In the genomic region with DNA sequence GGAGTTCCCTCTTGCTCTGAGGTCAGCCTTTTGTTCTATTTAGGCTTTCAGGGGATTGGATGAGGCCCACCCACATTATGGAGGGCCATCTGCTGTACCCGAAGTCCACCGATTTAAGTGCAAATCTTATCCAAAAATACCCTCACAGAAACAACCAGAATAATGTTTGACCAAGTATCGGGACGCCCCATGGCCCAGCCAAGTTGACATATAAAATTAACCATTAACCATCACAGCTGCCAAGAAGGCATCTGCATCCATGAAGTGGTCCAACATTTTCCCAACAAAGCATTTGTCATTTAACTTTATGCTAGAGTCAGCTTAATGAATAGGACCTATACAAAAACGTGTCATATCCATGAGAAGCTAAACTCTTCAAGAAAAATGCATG, we compare ENCODE assay signal across 1 cellular context.
TF ChIP-seq lines count a peak whose summit lies in the region.

No MANE protein-coding gene starts in this region.

TF ChIP-seq in IMR-90, 13 proteins besides CTCF, POLR2A, EP300 and RAD21 (continued from another document):
- TF ChIP-seq RFX5 (IDR thresholded peaks at IDR 0.05; ENCODE audit: low read depth, low read length) (no peak), MXI1 (IDR thresholded peaks at IDR 0.05; ENCODE audit: borderline replicate concordance, low read depth, low read length) (no peak), CEBPB (IDR thresholded peaks at IDR 0.05; ENCODE audit: low read depth, low read length) (no peak), NFE2L2 (IDR thresholded peaks at IDR 0.05; ENCODE audit: low read depth, low read length) (no peak)
TF ChIP-seq in IMR-90: peak in this region for 0.
